ENCODE assay signal across 24 cellular contexts in genomic region chr2:191312163-191312562, GRCh38.
"Had no signal": no experiment of that assay in that cellular context is flagged by ENCODE, and none has a peak within 500 bp of the region (broad histone marks: within the 10 kb centered on the region; RNA-seq: fewer than 3 reads in every experiment).

No MANE protein-coding gene starts in this region.

- H3K9me3 ChIP-seq: body of pancreas, gastrocnemius medialis, lower lobe of right lung, ovary, prostate gland, spleen, thyroid gland had no signal

- H3K27ac Mint-ChIP-seq: activated CD8-positive, alpha-beta T cell treated with anti-CD3 and anti-CD28 coated beads, Interleukin-2, amount 10 ng/mL, durations not matched to agents 7 days and 5 days; activated naive CD8-positive, alpha-beta T cell treated with anti-CD3 and anti-CD28 coated beads, Interleukin-2, amount 50 U/mL, for 24 hours; activated T-helper 1 cell treated with anti-CD3 and anti-CD28 coated beads, Interleukin-12 subunit alpha, Interleukin-12 subunit beta, Interleukin-2, Interleukin-4 antibody, amounts not matched to agents 30 ng/mL and 10 ng/mL and 1 ng/mL, durations not matched to agents 14 hours and 24 hours and 36 hours; natural killer cell had no signal

- ATAC-seq: activated CD8-positive, alpha-beta T cell treated with anti-CD3 and anti-CD28 coated beads, Interleukin-2, amount 10 ng/mL, durations not matched to agents 7 days and 5 days; activated naive CD8-positive, alpha-beta T cell treated with anti-CD3 and anti-CD28 coated beads, Interleukin-2, amount 50 U/mL, for 24 hours; gastrocnemius medialis; natural killer cell; stimulated activated naive CD8-positive, alpha-beta T cell treated with anti-CD3 and anti-CD28 coated beads, Interleukin-15, Interleukin-2, amounts not matched to agents 100 U/mL and 50 U/mL, for 24 hours had no signal

- H3K27ac ChIP-seq: gastrocnemius medialis, lower lobe of right lung, ovary, prostate gland, spleen, thyroid gland, WERI-Rb-1 had no signal

- H3K27me3 Mint-ChIP-seq: activated naive CD8-positive, alpha-beta T cell treated with anti-CD3 and anti-CD28 coated beads, Interleukin-2, amount 50 U/mL, for 24 hours had no signal

- H3K27me3 ChIP-seq: body of pancreas, gastrocnemius medialis, ovary, spleen, thyroid gland had no signal

- H3K4me3 Mint-ChIP-seq: activated CD8-positive, alpha-beta T cell treated with anti-CD3 and anti-CD28 coated beads, Interleukin-2, amount 10 ng/mL, durations not matched to agents 7 days and 5 days; activated naive CD8-positive, alpha-beta T cell treated with anti-CD3 and anti-CD28 coated beads, Interleukin-2, amount 50 U/mL, for 24 hours; activated T-helper 1 cell treated with anti-CD3 and anti-CD28 coated beads, Interleukin-12 subunit alpha, Interleukin-12 subunit beta, Interleukin-2, Interleukin-4 antibody, amounts not matched to agents 30 ng/mL and 10 ng/mL and 1 ng/mL, durations not matched to agents 14 hours and 24 hours and 36 hours; natural killer cell had no signal

- H3K36me3 Mint-ChIP-seq: natural killer cell had no signal

- H3K4me3 ChIP-seq: body of pancreas, gastrocnemius medialis, lower lobe of right lung, ovary, prostate gland, spleen, thyroid gland had no signal

- H3K4me1 Mint-ChIP-seq: natural killer cell had no signal

- H3K4me1 ChIP-seq: gastrocnemius medialis, prostate gland, thyroid gland had no signal

- H3K9me3 Mint-ChIP-seq: activated naive CD8-positive, alpha-beta T cell treated with anti-CD3 and anti-CD28 coated beads, Interleukin-2, amount 50 U/mL, for 24 hours; activated T-helper 1 cell treated with anti-CD3 and anti-CD28 coated beads, Interleukin-12 subunit alpha, Interleukin-12 subunit beta, Interleukin-2, Interleukin-4 antibody, amounts not matched to agents 30 ng/mL and 10 ng/mL and 1 ng/mL, durations not matched to agents 14 hours and 24 hours and 36 hours; natural killer cell had no signal

- DNase-seq: activated CD4-positive, alpha-beta T cell treated with anti-CD3 and anti-CD28 coated beads for 1 hour; activated CD4-positive, alpha-beta T cell treated with anti-CD3 and anti-CD28 coated beads, Interleukin-2, amount 50 U/mL, for 1 hour; activated CD8-positive, alpha-beta T cell treated with anti-CD3 and anti-CD28 coated beads, Interleukin-2, amount 10 ng/mL, durations not matched to agents 7 days and 5 days; activated gamma-delta T cell; activated naive CD4-positive, alpha-beta T cell treated with anti-CD3 and anti-CD28 coated beads, Interleukin-2, amount 50 U/mL, for 16 hours; activated naive CD8-positive, alpha-beta T cell treated with anti-CD3 and anti-CD28 coated beads, Interleukin-2, amount 50 U/mL, for 24 hours; effector CD8-positive, alpha-beta T cell; gastrocnemius medialis; hypothalamus; kidney; lower lobe of right lung; natural killer cell; ovary; spleen; stimulated activated CD4-positive, alpha-beta T cell treated with anti-CD3 and anti-CD28 coated beads, Interleukin-4, amount 100 ng/mL, for 1 hour; stimulated activated naive CD8-positive, alpha-beta T cell treated with anti-CD3 and anti-CD28 coated beads, Interleukin-15, Interleukin-2, amounts not matched to agents 100 U/mL and 50 U/mL, for 24 hours; substantia nigra; T-helper 1 cell; thyroid gland; WERI-Rb-1 had no signal

- H3K36me3 ChIP-seq: gastrocnemius medialis, lower lobe of right lung, ovary, prostate gland, spleen, thyroid gland, WERI-Rb-1 had no signal

- FAIRE-seq: kidney, TTC549 had no signal
